27 cellular contexts compared by ENCODE assay signal in the genomic region with DNA sequence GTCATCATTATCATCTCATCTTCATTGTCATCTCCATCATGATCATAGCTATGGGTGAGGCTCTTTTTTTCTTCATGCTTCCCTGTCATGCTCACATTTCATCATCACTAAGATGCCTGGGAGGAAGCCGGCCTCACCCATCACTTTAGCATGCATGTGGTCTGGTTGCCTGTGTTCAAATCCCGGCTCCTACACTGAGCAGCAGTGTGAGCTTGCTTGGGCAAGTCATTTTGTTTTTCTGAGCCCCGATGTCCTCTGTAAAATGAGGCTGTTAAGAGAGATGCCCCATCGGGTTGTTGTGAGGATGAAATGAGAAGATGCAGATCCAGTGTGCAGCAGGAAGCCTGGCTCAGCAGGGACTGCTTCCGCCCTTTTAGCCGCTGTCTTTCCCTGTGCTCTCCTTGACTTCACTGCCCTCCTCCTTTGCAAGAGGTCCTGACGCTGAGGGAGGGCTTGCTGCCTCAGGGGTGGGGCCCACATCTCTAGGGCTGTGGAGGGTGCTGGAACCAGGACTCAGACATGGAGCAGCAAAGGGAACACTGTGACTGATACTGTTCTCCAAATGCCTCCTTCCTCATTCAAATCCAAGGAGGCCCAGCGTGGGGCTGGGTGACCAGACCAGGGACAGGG. TPM values are rescaled to one million over a fixed set of nuclear protein-coding genes. Genes with fewer than 3 reads are reported as not detected.
"Had no signal": no experiment of that assay in that cellular context is flagged by ENCODE, and none has a peak within 500 bp of the region (broad histone marks: within the 10 kb centered on the region; RNA-seq: fewer than 3 reads in every experiment).

No MANE protein-coding gene starts in this region.

- DNase-seq: cortex of kidney; effector memory CD8-positive, alpha-beta T cell; erythroblast; esophagus squamous epithelium; foreskin melanocyte; glutamatergic neuron; heart right ventricle; hypothalamus; immature natural killer cell; islet precursor cell; mesenchymal stem cell; midbrain; naive thymus-derived CD8-positive, alpha-beta T cell; sigmoid colon; spleen; stimulated activated naive B cell treated with anti-CD40 and anti-IgM and Interleukin-4, amounts not matched to agents 10 μg/mL and 1 μg/mL and 100 μg/mL, for 72 hours; uterus had no signal

- H3K79me2 ChIP-seq: parathyroid adenoma had no signal

- H3K4me1 ChIP-seq: esophagus squamous epithelium, parathyroid adenoma, sigmoid colon, spleen, tibial nerve, uterus had no signal

- H3K9ac ChIP-seq: parathyroid adenoma had no signal

- H3K27ac ChIP-seq: heart right ventricle, sigmoid colon, skin epidermis, spleen, thoracic aorta, tibial nerve, uterus had no signal

- ATAC-seq: effector memory CD8-positive, alpha-beta T cell; heart right ventricle; left lobe of liver; naive thymus-derived CD8-positive, alpha-beta T cell; stimulated activated naive B cell treated with anti-CD40 and anti-IgM and Interleukin-4, amounts not matched to agents 10 μg/mL and 1 μg/mL and 100 μg/mL, for 72 hours had no signal

- H2AFZ ChIP-seq: parathyroid adenoma had no signal

- H3K9me3 ChIP-seq: esophagus squamous epithelium, sigmoid colon, thoracic aorta, tibial nerve, upper lobe of left lung, uterus had no signal

- H3K4me3 ChIP-seq: esophagus squamous epithelium, heart right ventricle, sigmoid colon, skin epidermis, spleen, thoracic aorta, tibial nerve, upper lobe of left lung, uterus had no signal

- FAIRE-seq: endometrium had no signal

- H3K27me3 ChIP-seq: tibial nerve, upper lobe of left lung, uterus had no signal

- H3K36me3 ChIP-seq: esophagus squamous epithelium, heart right ventricle, sigmoid colon, spleen, thoracic aorta, tibial nerve, upper lobe of left lung, uterus had no signal

RNA-seq across cellular contexts. Expression of gene FAM3D, which starts 14.4 kb away (rescaled TPM):
- total RNA-seq: heart right ventricle; naive thymus-derived CD8-positive, alpha-beta T cell; osteoblast; progenitor cell of endocrine pancreas; thoracic aorta; tibial nerve had no signal
- polyA plus RNA-seq: immature natural killer cell; naive thymus-derived CD8-positive, alpha-beta T cell; neural cell had no signal
